In the genomic region with DNA sequence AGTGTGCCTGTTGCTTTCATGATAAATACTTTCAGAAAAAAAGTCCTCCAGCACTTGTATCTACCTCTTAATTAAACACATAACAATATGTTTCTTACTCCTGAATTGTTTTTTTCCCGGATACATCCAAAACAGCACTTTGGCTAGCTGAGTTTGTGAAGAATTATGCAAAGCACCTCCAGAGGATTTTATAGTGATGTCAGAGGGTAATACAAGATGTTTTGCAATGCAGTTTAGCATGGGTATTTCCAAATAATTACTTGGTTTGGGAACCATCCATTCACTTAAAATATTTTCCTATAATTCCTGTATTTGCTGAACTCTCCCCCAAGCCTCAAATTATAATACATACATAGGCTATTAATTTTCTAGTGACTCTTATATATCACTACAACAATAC, we compare ENCODE assay signal across 23 cellular contexts. TPM values are rescaled to one million over a fixed set of nuclear protein-coding genes. Genes with fewer than 3 reads are reported as not detected.
"Had no signal": no experiment of that assay in that cellular context is flagged by ENCODE, and none has a peak within 500 bp of the region (broad histone marks: within the 10 kb centered on the region; RNA-seq: fewer than 3 reads in every experiment).

No MANE protein-coding gene starts in this region.

- DNase-seq: dermis blood vessel endothelial cell; dorsolateral prefrontal cortex; effector CD4-positive, alpha-beta T cell; effector memory CD4-positive, alpha-beta T cell; foreskin keratinocyte; heart right ventricle; hippocampal formation; left colon; left ventricle myocardium inferior; lower lobe of right lung; mesenchymal stem cell; mucosa of descending colon had no signal

- ATAC-seq: foreskin keratinocyte, gastroesophageal sphincter, left colon, left lobe of liver, lower lobe of right lung, mucosa of descending colon had no signal

- H3K36me3 ChIP-seq: esophagus muscularis mucosa, gastroesophageal sphincter, heart right ventricle, left ventricle myocardium inferior, lower lobe of right lung had no signal

- H3K4me1 ChIP-seq: esophagus muscularis mucosa, foreskin keratinocyte, gastroesophageal sphincter, left ventricle myocardium inferior, lower lobe of right lung had no signal

- H3K27ac ChIP-seq: coronary artery, esophagus muscularis mucosa, foreskin keratinocyte, gastroesophageal sphincter, heart right ventricle, lower lobe of right lung had no signal

- H3K4me3 ChIP-seq: coronary artery, esophagus muscularis mucosa, gastroesophageal sphincter, heart right ventricle, left ventricle myocardium inferior, lower lobe of right lung, mucosa of descending colon had no signal

- H3K27me3 ChIP-seq: dorsolateral prefrontal cortex, esophagus muscularis mucosa, gastroesophageal sphincter had no signal

RNA-seq across cellular contexts. Expression of a gene that starts 37.7 kb away (rescaled TPM):
- total RNA-seq: dermis blood vessel endothelial cell, endothelial cell of umbilical vein, epithelial cell of proximal tubule, esophagus muscularis mucosa, fibroblast of lung, fibroblast of villous mesenchyme, foreskin keratinocyte, gastroesophageal sphincter, kidney epithelial cell, left colon, left lobe of liver, lung microvascular endothelial cell, mesothelial cell of epicardium, mucosa of descending colon had no signal
